ENCODE assay signal across 1 cellular context in the genomic region with DNA sequence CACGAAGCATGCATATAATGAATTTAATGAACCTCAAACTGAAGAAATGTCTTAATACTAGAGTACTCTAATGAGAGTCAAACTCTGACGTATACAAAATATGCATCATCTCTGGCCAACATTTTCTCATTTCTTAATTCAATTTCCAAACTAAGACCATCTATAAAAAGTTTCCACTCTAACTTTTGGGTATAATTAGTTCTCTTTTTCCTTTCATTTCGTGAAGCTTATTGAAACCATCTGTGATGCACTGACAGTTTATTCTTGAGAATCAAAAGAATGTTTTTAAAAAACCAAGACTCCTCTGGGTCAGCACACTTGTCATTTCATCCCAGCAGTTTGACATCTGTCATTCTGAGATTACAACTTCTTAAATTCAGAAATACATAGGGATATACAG.
TF ChIP-seq lines count a peak whose summit lies in the region.

No MANE protein-coding gene starts in this region.

TF ChIP-seq in IMR-90, 13 proteins besides CTCF, POLR2A, EP300 and RAD21 (continued from another document):
- TF ChIP-seq CHD1 (IDR thresholded peaks at IDR 0.05; ENCODE audit: low read depth, low read length) (no peak), SMC3 (IDR thresholded peaks at IDR 0.05; ENCODE audit: low read depth, low read length) (no peak), BHLHE40 (IDR thresholded peaks at IDR 0.05; ENCODE audit: low read depth, low read length) (no peak)
